In genomic region chr2:19574788-19575260, GRCh38 we compare ENCODE assay signal across 10 cellular contexts.
DNase-seq lines count a peak whose midpoint lies in the region; ATAC-seq, FAIRE-seq and TF ChIP-seq lines count a peak whose summit lies in the region.
"Had no signal": no experiment of that assay in that cellular context is flagged by ENCODE, and none has a peak within 500 bp of the region (broad histone marks: within the 10 kb centered on the region; RNA-seq: fewer than 3 reads in every experiment).

No MANE protein-coding gene starts in this region.

- WGBS in small intestine, 3 donors, result 3 to 21% (median 7%) methylated on average over 5 of the region's 5 CpGs

- no peaks in the 10 kb centered on the region for H3K36me3 Mint-ChIP-seq in HFFc6 (ENCODE audit: low read depth)
- H3K36me3 Mint-ChIP-seq in T-cell, result no peaks in the 10 kb centered on the region

- no peaks in the 10 kb centered on the region for H3K9me3 ChIP-seq in adipocyte (ENCODE audit: control insufficient read depth, low read length)
- H3K9me3 ChIP-seq in small intestine (ENCODE audit: control insufficient read depth, low read depth), result no peaks in the 10 kb centered on the region
- H3K9me3 ChIP-seq: Peyer's patch had no signal

- FAIRE-seq in small intestine (lab: Jason Lieb, UNC), result no peak

- H3K27me3 Mint-ChIP-seq in HFFc6 (ENCODE audit: insufficient read depth), result peaks cover 12% of the 10 kb centered on the region
- H3K27me3 Mint-ChIP-seq in T-cell, result peaks cover 18 to 30% of the 10 kb centered on the region in 2 donors

- H3K36me3 ChIP-seq in adipocyte (ENCODE audit: control insufficient read depth, insufficient read depth, low read length, severe bottlenecking) (no peaks in the 10 kb centered on the region), small intestine (ENCODE audit: control insufficient read depth in 2 of 2, insufficient read depth in 2 of 2, low read length in 2 of 2) (no peaks in the 10 kb centered on the region)
- H3K36me3 ChIP-seq: Peyer's patch had no signal

- ATAC-seq in left ventricle myocardium superior (peak; percentile 85), GM19452 (IDR thresholded peaks at IDR 0.05; ENCODE audit: unreplicated experiment) (no peak), HG02840 (IDR thresholded peaks at IDR 0.05; ENCODE audit: low FRiP score, unreplicated experiment) (no peak), T-cell (replicated peaks in 1 of 4) (no peak)
- ATAC-seq: activated CD8-positive, alpha-beta T cell treated with anti-CD3 and anti-CD28 coated beads for 36 hours had no signal

- H3K27me3 ChIP-seq in adipocyte (replicated peaks; ENCODE audit: control insufficient read depth, insufficient read depth, low read length), result peaks cover 2% of the 10 kb centered on the region
- H3K27me3 ChIP-seq in small intestine (ENCODE audit: control insufficient read depth in 2 of 2, insufficient read depth in 2 of 2, low read length in 2 of 2), result no peaks in the 10 kb centered on the region
- H3K27me3 ChIP-seq: Peyer's patch had no signal

- intact Hi-C loops in left ventricle myocardium superior (cut with micrococcal nuclease), result no loop called here

- TF ChIP-seq CTCF in HFFc6 (IDR thresholded peaks at IDR 0.05), result no peak

- H3K27ac Mint-ChIP-seq in HFFc6 (no peak overlapping the region), T-cell (no peak overlapping the region)
- H3K27ac Mint-ChIP-seq: activated CD8-positive, alpha-beta T cell treated with anti-CD3 and anti-CD28 coated beads for 36 hours had no signal

- CTCF ChIA-PET in T-cell (lab: Charles Lee), result no interaction called here

- H3K27ac ChIP-seq in small intestine (ENCODE audit: low read depth in 1 of 2, low read length in 1 of 2), result no peak overlapping the region
- H3K27ac ChIP-seq: Peyer's patch had no signal

- no peak overlapping the region; the same call in 1 of the 2 replicates for H3K4me3 Mint-ChIP-seq in HFFc6
- H3K4me3 Mint-ChIP-seq in T-cell, result no peak overlapping the region
- H3K4me3 Mint-ChIP-seq: activated CD8-positive, alpha-beta T cell treated with anti-CD3 and anti-CD28 coated beads for 36 hours had no signal

- H3K4me1 ChIP-seq in adipocyte (ENCODE audit: control insufficient read depth, insufficient read depth, low read length) (peaks cover 13% of the 10 kb centered on the region), small intestine (ENCODE audit: control insufficient read depth in 2 of 2, insufficient read depth in 1 of 2, low read depth in 1 of 2, low read length in 1 of 2) (no peaks in the 10 kb centered on the region)
- H3K4me1 ChIP-seq: Peyer's patch had no signal

- peak; percentile 54 for DNase-seq in HFFc6
- peak; percentile 73 for DNase-seq in adipocyte (ENCODE audit: low read depth)
- DNase-seq in left ventricle myocardium superior, result peak; percentile 61
- peak; percentile 53 for DNase-seq in small intestine
- DNase-seq in T-cell, result no peak
- DNase-seq in T-helper 2 cell, result no peak
- DNase-seq: activated CD8-positive, alpha-beta T cell treated with anti-CD3 and anti-CD28 coated beads for 36 hours had no signal

- H3K4me1 Mint-ChIP-seq in HFFc6 (ENCODE audit: low read depth) (peaks cover 48% of the 10 kb centered on the region), T-cell (no peaks in the 10 kb centered on the region)

- no peak overlapping the region for H3K4me3 ChIP-seq in adipocyte (ENCODE audit: low read length)
- H3K4me3 ChIP-seq in small intestine (ENCODE audit: low read depth in 1 of 2, low read length in 2 of 2), result no peak overlapping the region
- H3K4me3 ChIP-seq: Peyer's patch had no signal

- H3K9me3 Mint-ChIP-seq in HFFc6, result no peaks in the 10 kb centered on the region
- peaks cover 0 to 2% (median 0%) of the 10 kb centered on the region in 3 donors for H3K9me3 Mint-ChIP-seq in T-cell
- H3K9me3 Mint-ChIP-seq: activated CD8-positive, alpha-beta T cell treated with anti-CD3 and anti-CD28 coated beads for 36 hours had no signal

- POLR2A ChIA-PET in T-cell (lab: Charles Lee), result interaction anchor here in 1 of 2 donors (0.7 kb wide), 1 partner anchor 67 kb away, joined by 3 read pairs; no protein-coding TSS in a partner anchor

- H3K9ac ChIP-seq in adipocyte (ENCODE audit: low read length), result no peak overlapping the region

Comparison
In these comparisons a context has a peak if more than half of its experiments do, and no peak if none do; other contexts are left out.
1. DNase-seq: peak in HFFc6 (single experiment), adipocyte (single experiment), left ventricle myocardium superior (single experiment) and small intestine (single experiment); none in T-cell (0 of 34) and T-helper 2 cell (0 of 5).